In genomic region chr21:44900559-44901251, GRCh38 we compare ENCODE assay signal across 1 cellular context.
TF ChIP-seq lines count a peak whose summit lies in the region.

No MANE protein-coding gene starts in this region.

TF ChIP-seq in K562, 482 proteins besides CTCF, POLR2A, EP300 and RAD21:
- TF ChIP-seq RBM14 (IDR thresholded peaks at IDR 0.05; ENCODE audit: borderline replicate concordance, insufficient read depth, low read depth, low read length), result 0 out of 2 replicates have a peak, but pooled peaks have one; percentile 21
- no peak for TF ChIP-seq KDM4B (IDR thresholded peaks at IDR 0.05; ENCODE audit: borderline replicate concordance in 2 of 2, low read depth in 1 of 2)
- no peak for TF ChIP-seq ZNF696 (CRISPR knock-in tag; conservative IDR thresholded peaks at IDR 0.05)
- TF ChIP-seq GTF3C2 (IDR thresholded peaks at IDR 0.05; ENCODE audit: borderline replicate concordance, extremely low read depth, insufficient read length), result no peak
